1 cellular context compared by ENCODE assay signal in the genomic region with DNA sequence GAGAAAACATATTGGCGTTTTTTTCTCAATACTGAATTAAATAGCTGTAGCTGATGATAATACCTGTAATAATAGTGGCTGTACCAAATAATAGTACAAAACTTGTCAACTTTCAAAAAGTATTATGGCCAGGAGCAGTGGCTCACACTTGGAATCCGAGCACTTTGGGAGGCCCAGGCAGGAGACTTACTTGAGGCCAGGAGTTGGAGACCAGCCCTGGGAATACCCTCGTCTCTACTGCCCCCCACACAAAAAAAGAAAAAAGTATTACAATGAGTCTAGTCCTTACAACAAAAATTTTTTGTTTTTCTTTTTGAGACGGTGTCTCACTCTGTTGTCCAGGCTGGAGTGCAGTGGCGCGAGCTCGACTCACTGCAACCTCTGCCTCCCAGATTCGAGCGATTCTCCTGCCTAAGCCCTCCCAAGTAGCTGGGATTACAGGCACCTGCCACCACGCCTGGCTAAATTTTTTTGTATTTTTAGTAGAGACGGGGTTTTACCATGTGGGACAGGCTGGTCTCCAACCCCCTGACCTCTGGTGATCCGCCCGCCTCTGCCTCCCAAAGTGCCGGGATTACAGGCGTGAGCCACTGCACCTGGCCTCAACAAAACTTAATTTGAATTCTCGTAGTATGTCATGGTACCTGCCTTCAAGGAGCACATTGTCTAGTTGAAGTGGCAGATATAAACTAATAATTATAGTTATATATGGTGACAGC.
TF ChIP-seq lines count a peak whose summit lies in the region.

No MANE protein-coding gene starts in this region.

TF ChIP-seq in neural cell, 6 proteins besides CTCF, POLR2A, EP300 and RAD21 (continued from another document):
- TF ChIP-seq, protein P1, sequence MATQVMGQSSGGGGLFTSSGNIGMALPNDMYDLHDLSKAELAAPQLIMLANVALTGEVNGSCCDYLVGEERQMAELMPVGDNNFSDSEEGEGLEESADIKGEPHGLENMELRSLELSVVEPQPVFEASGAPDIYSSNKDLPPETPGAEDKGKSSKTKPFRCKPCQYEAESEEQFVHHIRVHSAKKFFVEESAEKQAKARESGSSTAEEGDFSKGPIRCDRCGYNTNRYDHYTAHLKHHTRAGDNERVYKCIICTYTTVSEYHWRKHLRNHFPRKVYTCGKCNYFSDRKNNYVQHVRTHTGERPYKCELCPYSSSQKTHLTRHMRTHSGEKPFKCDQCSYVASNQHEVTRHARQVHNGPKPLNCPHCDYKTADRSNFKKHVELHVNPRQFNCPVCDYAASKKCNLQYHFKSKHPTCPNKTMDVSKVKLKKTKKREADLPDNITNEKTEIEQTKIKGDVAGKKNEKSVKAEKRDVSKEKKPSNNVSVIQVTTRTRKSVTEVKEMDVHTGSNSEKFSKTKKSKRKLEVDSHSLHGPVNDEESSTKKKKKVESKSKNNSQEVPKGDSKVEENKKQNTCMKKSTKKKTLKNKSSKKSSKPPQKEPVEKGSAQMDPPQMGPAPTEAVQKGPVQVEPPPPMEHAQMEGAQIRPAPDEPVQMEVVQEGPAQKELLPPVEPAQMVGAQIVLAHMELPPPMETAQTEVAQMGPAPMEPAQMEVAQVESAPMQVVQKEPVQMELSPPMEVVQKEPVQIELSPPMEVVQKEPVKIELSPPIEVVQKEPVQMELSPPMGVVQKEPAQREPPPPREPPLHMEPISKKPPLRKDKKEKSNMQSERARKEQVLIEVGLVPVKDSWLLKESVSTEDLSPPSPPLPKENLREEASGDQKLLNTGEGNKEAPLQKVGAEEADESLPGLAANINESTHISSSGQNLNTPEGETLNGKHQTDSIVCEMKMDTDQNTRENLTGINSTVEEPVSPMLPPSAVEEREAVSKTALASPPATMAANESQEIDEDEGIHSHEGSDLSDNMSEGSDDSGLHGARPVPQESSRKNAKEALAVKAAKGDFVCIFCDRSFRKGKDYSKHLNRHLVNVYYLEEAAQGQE (IDR thresholded peaks at IDR 0.05; ENCODE audit: borderline replicate concordance): no peak
- TF ChIP-seq SMC3 (conservative IDR thresholded peaks at IDR 0.05; ENCODE audit: poor library complexity) (no peak), EZH2 (IDR thresholded peaks at IDR 0.05; ENCODE audit: borderline replicate concordance, insufficient read depth, low read length, poor library complexity, severe bottlenecking) (no peak), TAF1 (IDR thresholded peaks at IDR 0.05; ENCODE audit: low read depth) (no peak)
